ENCODE assay signal across 8 cellular contexts in the genomic region with DNA sequence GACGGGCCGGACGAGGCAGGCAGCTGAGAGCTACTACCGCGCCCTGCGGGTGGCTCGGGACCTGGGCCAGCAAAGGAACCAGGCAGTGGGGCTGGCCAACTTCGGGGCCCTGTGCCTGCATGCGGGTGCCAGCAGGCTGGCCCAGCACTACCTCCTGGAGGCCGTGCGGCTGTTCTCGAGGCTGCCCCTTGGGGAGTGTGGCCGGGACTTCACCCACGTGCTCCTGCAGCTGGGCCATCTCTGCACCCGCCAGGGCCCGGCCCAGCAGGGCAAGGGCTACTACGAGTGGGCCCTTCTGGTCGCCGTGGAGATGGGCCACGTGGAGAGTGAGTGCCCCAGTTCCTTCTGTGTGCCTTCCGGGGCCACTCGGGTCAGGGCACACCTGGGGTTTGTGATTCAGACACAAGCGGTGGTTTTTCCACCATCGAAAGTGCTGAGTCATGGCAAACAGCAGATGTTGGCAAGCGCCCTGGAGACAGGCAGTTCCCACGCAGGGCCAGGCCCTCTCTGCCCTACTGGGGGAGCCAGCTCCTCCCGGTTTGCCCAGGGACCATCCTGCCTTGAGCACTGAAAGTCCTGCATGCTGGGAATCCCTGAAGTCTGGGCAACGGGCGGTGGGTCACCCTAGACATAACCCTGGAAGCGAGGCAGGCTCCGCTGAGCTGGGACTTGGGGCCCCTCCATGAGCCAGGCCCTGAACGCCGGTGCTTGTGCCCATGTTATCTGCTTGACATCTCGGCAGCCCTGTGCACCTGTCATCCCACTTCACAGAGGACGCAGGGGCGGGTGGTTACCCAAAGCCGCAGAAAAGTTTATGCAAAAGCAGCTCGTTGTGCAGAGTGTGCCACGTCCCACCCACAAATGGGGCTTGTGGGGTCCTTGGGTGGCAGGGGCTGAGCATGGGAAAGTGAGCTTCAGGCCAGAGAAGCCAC. TPM values are rescaled to one million over a fixed set of nuclear protein-coding genes. Genes with fewer than 3 reads are reported as not detected.
A peak's percentile ranks its signal among the peaks of the same experiment; 100 is the strongest.
DNase-seq lines count a peak whose midpoint lies in the region; ATAC-seq and TF ChIP-seq lines count a peak whose summit lies in the region.

No MANE protein-coding gene starts in this region.

- peak; percentile 59 for DNase-seq in DMS53 treated with DMSO at 0.1 percent for 48 hours (lab: John Stamatoyannopoulos, UW; ENCODE audit: unreplicated experiment)
- peak; percentile 57 for DNase-seq in activated CD4-positive, alpha-beta T cell treated with anti-CD3 and anti-CD28 coated beads for 1 hour
- DNase-seq in cerebellar cortex (ENCODE audit: low spot score): peak; percentile 34
- peak; percentile 62 to 82 (median 67) for DNase-seq in mucosa of descending colon
- DNase-seq in stimulated activated effector memory CD8-positive, alpha-beta T cell treated with anti-CD3 and anti-CD28 coated beads, Interleukin-12 subunit alpha, Interleukin-12 subunit beta, amount 100 ng/mL, for 72 hours (ENCODE audit: low spot score in 2 of 2): peak; percentile 45 to 78
- no peak for DNase-seq in NCI-H2227 (lab: John Stamatoyannopoulos, UW; ENCODE audit: unreplicated experiment)

- ATAC-seq in GM21528 (IDR thresholded peaks at IDR 0.05; ENCODE audit: low FRiP score, unreplicated experiment): peak; percentile 67
- peak; percentile 74 for ATAC-seq in mucosa of descending colon
- peak; percentile 90 for ATAC-seq in stimulated activated effector memory CD8-positive, alpha-beta T cell treated with anti-CD3 and anti-CD28 coated beads, Interleukin-12 subunit alpha, Interleukin-12 subunit beta, amount 100 ng/mL, for 72 hours

- no peaks in the 10 kb centered on the region for H3K36me3 ChIP-seq in mucosa of descending colon (ENCODE audit: low read depth)

- peak overlapping the region in 3 of 4 donors; percentile 70 to 89 (median 86) for H3K4me3 Mint-ChIP-seq in IgD-negative memory B cell
- H3K4me3 Mint-ChIP-seq in stimulated activated effector memory CD8-positive, alpha-beta T cell treated with anti-CD3 and anti-CD28 coated beads, Interleukin-12 subunit alpha, Interleukin-12 subunit beta, amount 100 ng/mL, for 72 hours: peak overlapping the region; percentile 52

- peak overlapping the region; percentile 83 to 95 (median 88) for H3K27ac Mint-ChIP-seq in IgD-negative memory B cell
- H3K27ac Mint-ChIP-seq in stimulated activated effector memory CD8-positive, alpha-beta T cell treated with anti-CD3 and anti-CD28 coated beads, Interleukin-12 subunit alpha, Interleukin-12 subunit beta, amount 100 ng/mL, for 72 hours: peak overlapping the region; percentile 78

- H3K4me1 ChIP-seq in mucosa of descending colon (ENCODE audit: low read depth): peaks cover 6% of the 10 kb centered on the region

- H3K36me3 Mint-ChIP-seq in IgD-negative memory B cell: no peaks in the 10 kb centered on the region
- peaks cover 2% of the 10 kb centered on the region for H3K36me3 Mint-ChIP-seq in stimulated activated effector memory CD8-positive, alpha-beta T cell treated with anti-CD3 and anti-CD28 coated beads, Interleukin-12 subunit alpha, Interleukin-12 subunit beta, amount 100 ng/mL, for 72 hours

- no peaks in the 10 kb centered on the region for H3K27me3 Mint-ChIP-seq in IgD-negative memory B cell

- intact Hi-C loops in mucosa of descending colon (cut with DNase I, micrococcal nuclease): no loop called here

- H3K4me3 ChIP-seq in mucosa of descending colon: no peak overlapping the region

- peaks cover 13 to 21% (median 14%) of the 10 kb centered on the region in 3 donors for H3K4me1 Mint-ChIP-seq in IgD-negative memory B cell
- H3K4me1 Mint-ChIP-seq in stimulated activated effector memory CD8-positive, alpha-beta T cell treated with anti-CD3 and anti-CD28 coated beads, Interleukin-12 subunit alpha, Interleukin-12 subunit beta, amount 100 ng/mL, for 72 hours: peaks cover 36% of the 10 kb centered on the region

- H3K9me3 ChIP-seq in mucosa of descending colon: no peaks in the 10 kb centered on the region

- no peaks in the 10 kb centered on the region for H3K9me3 Mint-ChIP-seq in IgD-negative memory B cell
- H3K9me3 Mint-ChIP-seq in stimulated activated effector memory CD8-positive, alpha-beta T cell treated with anti-CD3 and anti-CD28 coated beads, Interleukin-12 subunit alpha, Interleukin-12 subunit beta, amount 100 ng/mL, for 72 hours: no peaks in the 10 kb centered on the region

- TF ChIP-seq CTCF in mucosa of descending colon (IDR thresholded peaks at IDR 0.05): no peak

RNA-seq across cellular contexts. Expression of a gene that starts 29.5 kb away (rescaled TPM):
- polyA plus RNA-seq in IgD-negative memory B cell: 39.8 TPM
- 10 to 100 TPM; 10.3 to 13.6 (median 11.7) TPM for total RNA-seq in mucosa of descending colon

RNA-seq across cellular contexts. Expression of a gene that starts 41.0 kb away (rescaled TPM):
- not detected for polyA plus RNA-seq in IgD-negative memory B cell
- 10 to 100 TPM in 1 of 3 donors, 1 to 10 TPM in 2; 2.5 to 18.5 (median 4.2) TPM for total RNA-seq in mucosa of descending colon
